In the genomic region with DNA sequence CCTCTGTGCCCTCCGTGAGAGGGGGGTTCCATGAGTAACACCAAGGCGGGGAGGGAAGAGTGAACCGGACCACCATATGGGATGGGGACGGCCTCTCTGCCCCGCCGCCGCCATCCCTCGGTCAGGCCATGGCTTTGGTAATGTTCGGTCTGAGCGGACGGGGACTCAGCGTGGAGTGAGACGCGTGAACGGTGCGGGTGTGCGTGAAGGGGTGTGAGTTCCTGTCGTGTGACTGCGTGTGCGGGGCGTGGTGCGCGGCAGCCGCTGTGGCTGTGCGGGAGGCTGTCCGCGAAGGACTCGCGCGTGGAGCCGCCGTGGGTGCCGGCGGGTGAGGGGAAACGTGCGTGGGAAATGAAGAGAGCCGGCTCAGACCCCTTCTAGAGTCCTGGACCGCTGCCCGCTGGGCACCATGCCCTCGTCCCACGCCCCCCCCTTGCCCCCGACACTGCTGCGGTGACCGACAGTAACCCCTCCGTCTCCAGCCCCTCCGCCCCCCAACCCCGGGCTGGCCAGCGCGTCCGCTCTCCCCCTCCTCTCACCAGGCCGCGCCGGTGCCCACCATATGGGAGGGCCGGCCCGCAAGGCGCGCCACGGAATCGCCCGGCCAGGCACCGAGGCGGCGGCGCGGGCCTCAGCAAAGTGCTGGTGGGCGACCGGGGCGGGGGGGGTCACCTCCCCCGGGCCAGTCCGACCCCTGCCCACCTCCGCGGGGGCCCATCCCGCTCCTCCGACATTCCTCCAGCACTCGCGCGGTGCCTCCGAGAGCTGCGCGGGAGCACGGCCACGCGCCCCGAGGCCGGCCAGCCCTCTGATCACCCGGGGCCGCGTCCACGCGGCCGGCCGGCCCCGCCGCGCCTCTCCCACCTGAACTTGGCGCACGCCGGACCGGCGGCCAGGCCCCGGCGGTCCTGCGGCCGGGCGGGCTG, we compare ENCODE assay signal across 1 cellular context.
TF ChIP-seq lines count a peak whose summit lies in the region.

No MANE protein-coding gene starts in this region.

TF ChIP-seq in HEK293, 187 proteins besides CTCF, POLR2A, EP300 and RAD21 (continued from another document and continues in another):
- TF ChIP-seq, protein P1, sequence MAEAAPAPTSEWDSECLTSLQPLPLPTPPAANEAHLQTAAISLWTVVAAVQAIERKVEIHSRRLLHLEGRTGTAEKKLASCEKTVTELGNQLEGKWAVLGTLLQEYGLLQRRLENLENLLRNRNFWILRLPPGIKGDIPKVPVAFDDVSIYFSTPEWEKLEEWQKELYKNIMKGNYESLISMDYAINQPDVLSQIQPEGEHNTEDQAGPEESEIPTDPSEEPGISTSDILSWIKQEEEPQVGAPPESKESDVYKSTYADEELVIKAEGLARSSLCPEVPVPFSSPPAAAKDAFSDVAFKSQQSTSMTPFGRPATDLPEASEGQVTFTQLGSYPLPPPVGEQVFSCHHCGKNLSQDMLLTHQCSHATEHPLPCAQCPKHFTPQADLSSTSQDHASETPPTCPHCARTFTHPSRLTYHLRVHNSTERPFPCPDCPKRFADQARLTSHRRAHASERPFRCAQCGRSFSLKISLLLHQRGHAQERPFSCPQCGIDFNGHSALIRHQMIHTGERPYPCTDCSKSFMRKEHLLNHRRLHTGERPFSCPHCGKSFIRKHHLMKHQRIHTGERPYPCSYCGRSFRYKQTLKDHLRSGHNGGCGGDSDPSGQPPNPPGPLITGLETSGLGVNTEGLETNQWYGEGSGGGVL (tag by site-specific recombination; IDR thresholded peaks at IDR 0.05): peak; percentile 54; the same call in 1 of the 2 replicates
- no peak for TF ChIP-seq ZNF423 (tag by site-specific recombination; IDR thresholded peaks at IDR 0.05)
- no peak for TF ChIP-seq ZNF513 (tag by site-specific recombination; IDR thresholded peaks at IDR 0.05)
- no peak for TF ChIP-seq ZNF791 (tag by site-specific recombination; IDR thresholded peaks at IDR 0.05)
- TF ChIP-seq, protein P2, sequence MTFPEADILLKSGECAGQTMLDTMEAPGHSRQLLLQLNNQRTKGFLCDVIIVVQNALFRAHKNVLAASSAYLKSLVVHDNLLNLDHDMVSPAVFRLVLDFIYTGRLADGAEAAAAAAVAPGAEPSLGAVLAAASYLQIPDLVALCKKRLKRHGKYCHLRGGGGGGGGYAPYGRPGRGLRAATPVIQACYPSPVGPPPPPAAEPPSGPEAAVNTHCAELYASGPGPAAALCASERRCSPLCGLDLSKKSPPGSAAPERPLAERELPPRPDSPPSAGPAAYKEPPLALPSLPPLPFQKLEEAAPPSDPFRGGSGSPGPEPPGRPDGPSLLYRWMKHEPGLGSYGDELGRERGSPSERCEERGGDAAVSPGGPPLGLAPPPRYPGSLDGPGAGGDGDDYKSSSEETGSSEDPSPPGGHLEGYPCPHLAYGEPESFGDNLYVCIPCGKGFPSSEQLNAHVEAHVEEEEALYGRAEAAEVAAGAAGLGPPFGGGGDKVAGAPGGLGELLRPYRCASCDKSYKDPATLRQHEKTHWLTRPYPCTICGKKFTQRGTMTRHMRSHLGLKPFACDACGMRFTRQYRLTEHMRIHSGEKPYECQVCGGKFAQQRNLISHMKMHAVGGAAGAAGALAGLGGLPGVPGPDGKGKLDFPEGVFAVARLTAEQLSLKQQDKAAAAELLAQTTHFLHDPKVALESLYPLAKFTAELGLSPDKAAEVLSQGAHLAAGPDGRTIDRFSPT (tag by site-specific recombination; IDR thresholded peaks at IDR 0.05): peak; percentile 52; the same call in 1 of the 2 replicates
- TF ChIP-seq ZNF10 (tag by site-specific recombination; IDR thresholded peaks at IDR 0.05): no peak
- TF ChIP-seq SETDB1 (IDR thresholded peaks at IDR 0.05; ENCODE audit: insufficient read length, low read length): no peak
- TF ChIP-seq ZNF747 (tag by site-specific recombination; IDR thresholded peaks at IDR 0.05): no peak
- TF ChIP-seq IKZF3 (tag by site-specific recombination; IDR thresholded peaks at IDR 0.05): no peak
- TF ChIP-seq ZNF785 (tag by site-specific recombination; IDR thresholded peaks at IDR 0.05): 0 out of 2 replicates have a peak, but pooled peaks have one; percentile 46
- TF ChIP-seq ZFP41 (tag by site-specific recombination; IDR thresholded peaks at IDR 0.05; ENCODE audit: borderline replicate concordance): no peak
- peak; percentile 71; the same call in 1 of the 2 replicates for TF ChIP-seq ZBTB1 (tag by site-specific recombination; IDR thresholded peaks at IDR 0.05)
- no peak for TF ChIP-seq RBAK (tag by site-specific recombination; IDR thresholded peaks at IDR 0.05)
- TF ChIP-seq ZNF169 (tag by site-specific recombination; IDR thresholded peaks at IDR 0.05): no peak
- TF ChIP-seq ZNF777 (tag by site-specific recombination; IDR thresholded peaks at IDR 0.05; ENCODE audit: borderline replicate concordance): no peak
- no peak for TF ChIP-seq ZNF155 (tag by site-specific recombination; IDR thresholded peaks at IDR 0.05)
- TF ChIP-seq, protein P3, sequence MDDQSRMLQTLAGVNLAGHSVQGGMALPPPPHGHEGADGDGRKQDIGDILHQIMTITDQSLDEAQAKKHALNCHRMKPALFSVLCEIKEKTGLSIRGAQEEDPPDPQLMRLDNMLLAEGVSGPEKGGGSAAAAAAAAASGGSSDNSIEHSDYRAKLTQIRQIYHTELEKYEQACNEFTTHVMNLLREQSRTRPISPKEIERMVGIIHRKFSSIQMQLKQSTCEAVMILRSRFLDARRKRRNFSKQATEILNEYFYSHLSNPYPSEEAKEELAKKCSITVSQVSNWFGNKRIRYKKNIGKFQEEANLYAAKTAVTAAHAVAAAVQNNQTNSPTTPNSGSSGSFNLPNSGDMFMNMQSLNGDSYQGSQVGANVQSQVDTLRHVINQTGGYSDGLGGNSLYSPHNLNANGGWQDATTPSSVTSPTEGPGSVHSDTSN (CRISPR knock-in tag; IDR thresholded peaks at IDR 0.05): no peak
- TF ChIP-seq ZNF629 (tag by site-specific recombination; IDR thresholded peaks at IDR 0.05): no peak
- TF ChIP-seq TSHZ1 (tag by site-specific recombination; IDR thresholded peaks at IDR 0.05; ENCODE audit: borderline replicate concordance): no peak
- no peak for TF ChIP-seq ZFP37 (tag by site-specific recombination; IDR thresholded peaks at IDR 0.05)
- no peak for TF ChIP-seq ZNF596 (tag by site-specific recombination; IDR thresholded peaks at IDR 0.05)
- no peak for TF ChIP-seq MZF1 (tag by site-specific recombination; IDR thresholded peaks at IDR 0.05; ENCODE audit: borderline replicate concordance)
- no peak for TF ChIP-seq KLF8 (tag by site-specific recombination; IDR thresholded peaks at IDR 0.05)
- TF ChIP-seq ZIC2 (tag by site-specific recombination; IDR thresholded peaks at IDR 0.05): no peak
- TF ChIP-seq, protein P4, sequence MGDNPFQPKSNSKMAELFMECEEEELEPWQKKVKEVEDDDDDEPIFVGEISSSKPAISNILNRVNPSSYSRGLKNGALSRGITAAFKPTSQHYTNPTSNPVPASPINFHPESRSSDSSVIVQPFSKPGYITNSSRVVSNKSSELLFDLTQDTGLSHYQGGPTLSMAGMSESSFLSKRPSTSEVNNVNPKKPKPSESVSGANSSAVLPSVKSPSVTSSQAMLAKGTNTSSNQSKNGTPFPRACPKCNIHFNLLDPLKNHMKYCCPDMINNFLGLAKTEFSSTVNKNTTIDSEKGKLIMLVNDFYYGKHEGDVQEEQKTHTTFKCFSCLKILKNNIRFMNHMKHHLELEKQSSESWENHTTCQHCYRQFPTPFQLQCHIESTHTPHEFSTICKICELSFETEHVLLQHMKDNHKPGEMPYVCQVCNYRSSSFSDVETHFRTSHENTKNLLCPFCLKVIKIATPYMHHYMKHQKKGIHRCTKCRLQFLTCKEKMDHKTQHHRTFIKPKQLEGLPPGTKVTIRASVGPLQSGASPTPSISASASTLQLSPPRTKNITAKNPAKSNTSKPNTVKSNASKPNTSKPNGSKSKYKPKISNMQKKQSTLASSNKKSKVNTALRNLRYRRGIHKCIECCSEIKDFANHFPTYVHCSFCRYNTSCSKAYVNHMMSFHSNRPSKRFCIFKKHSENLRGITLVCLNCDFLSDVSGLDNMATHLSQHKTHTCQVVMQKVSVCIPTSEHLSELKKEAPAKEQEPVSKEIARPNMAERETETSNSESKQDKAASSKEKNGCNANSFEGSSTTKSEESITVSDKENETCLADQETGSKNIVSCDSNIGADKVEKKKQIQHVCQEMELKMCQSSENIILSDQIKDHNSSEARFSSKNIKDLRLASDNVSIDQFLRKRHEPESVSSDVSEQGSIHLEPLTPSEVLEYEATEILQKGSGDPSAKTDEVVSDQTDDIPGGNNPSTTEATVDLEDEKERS (tag by site-specific recombination; IDR thresholded peaks at IDR 0.05): no peak
- TF ChIP-seq PRDM2 (tag by site-specific recombination; IDR thresholded peaks at IDR 0.05; ENCODE audit: borderline replicate concordance): no peak
- no peak for TF ChIP-seq ZNF600 (tag by site-specific recombination; IDR thresholded peaks at IDR 0.05)
- TF ChIP-seq KLF1 (tag by site-specific recombination; IDR thresholded peaks at IDR 0.05): no peak; the same call in 1 of the 2 replicates
- no peak for TF ChIP-seq ZNF660 (tag by site-specific recombination; IDR thresholded peaks at IDR 0.05)
- TF ChIP-seq ZNF350 (tag by site-specific recombination; IDR thresholded peaks at IDR 0.05): no peak
- no peak for TF ChIP-seq GLIS1 (tag by site-specific recombination; IDR thresholded peaks at IDR 0.05)
- no peak for TF ChIP-seq ZSCAN30 (tag by site-specific recombination; IDR thresholded peaks at IDR 0.05)
- no peak for TF ChIP-seq ZNF391 (tag by site-specific recombination; IDR thresholded peaks at IDR 0.05; ENCODE audit: borderline replicate concordance, low read depth)
- TF ChIP-seq KLF16 (tag by site-specific recombination; IDR thresholded peaks at IDR 0.05): no peak
- TF ChIP-seq ZNF248 (tag by site-specific recombination; IDR thresholded peaks at IDR 0.05): no peak
- no peak for TF ChIP-seq ZNF132 (tag by site-specific recombination; IDR thresholded peaks at IDR 0.05; ENCODE audit: borderline replicate concordance)
